ENCODE assay signal across 18 cellular contexts in the genomic region with DNA sequence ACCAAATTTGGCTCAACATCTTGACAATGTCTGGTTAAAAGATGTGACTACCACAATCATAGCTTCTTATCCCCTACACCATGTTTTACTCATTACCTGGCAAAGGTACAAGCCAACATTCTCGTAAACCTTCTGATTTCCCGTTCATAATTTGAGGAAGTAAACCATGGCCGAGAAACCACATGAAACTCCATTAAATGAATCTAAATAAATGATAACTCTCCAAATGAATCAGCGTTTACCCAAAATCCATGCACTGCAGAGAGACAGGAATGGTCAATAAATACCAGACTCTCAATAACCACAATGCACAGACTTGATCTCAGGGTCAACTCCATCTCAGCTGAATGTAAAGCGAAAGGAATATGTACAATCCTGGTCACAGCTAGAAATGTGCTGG.
DNase-seq lines count a peak whose midpoint lies in the region; ATAC-seq and TF ChIP-seq lines count a peak whose summit lies in the region.
"Had no signal": no experiment of that assay in that cellular context is flagged by ENCODE, and none has a peak within 500 bp of the region (broad histone marks: within the 10 kb centered on the region; RNA-seq: fewer than 3 reads in every experiment).

No MANE protein-coding gene starts in this region.

- peak; percentile 40 for DNase-seq in astrocyte of the spinal cord (ENCODE audit: low read depth, low spot score)
- no peak for DNase-seq in CD8-positive, alpha-beta memory T cell
- no peak for DNase-seq in activated T-cell treated with anti-CD3 and anti-CD28 coated beads, Interleukin-2, amount 50 U/mL, for 48 hours
- no peak for DNase-seq in activated T-cell treated with anti-CD3 and anti-CD28 coated beads for 4 hours
- no peak for DNase-seq in NCI-H2081 (lab: John Stamatoyannopoulos, UW)
- DNase-seq: activated CD4-positive, alpha-beta T cell treated with anti-CD3 and anti-CD28 coated beads, Interleukin-2, amount 50 U/mL, for 4 hours; activated naive CD4-positive, alpha-beta T cell; CD8-positive, alpha-beta T cell; HCEC 1CT; KG1; mucosa of descending colon; NCI-H2171 treated with DMSO at 0.1 percent for 48 hours; stimulated activated naive CD4-positive, alpha-beta T cell; T-helper 1 cell had no signal

- CTCF ChIA-PET in CD8-positive, alpha-beta memory T cell (lab: Charles Lee): no interaction called here

- in situ Hi-C loops in astrocyte of the spinal cord (cut with HindIII; ENCODE audit: low sequenced_read_pairs): no loop called here

- H3K36me3 ChIP-seq in CD8-positive, alpha-beta memory T cell (ENCODE audit: insufficient read depth, low read length): no peaks in the 10 kb centered on the region
- H3K36me3 ChIP-seq: prostate gland had no signal

- no peaks in the 10 kb centered on the region for H3K27me3 ChIP-seq in CD8-positive, alpha-beta memory T cell (ENCODE audit: insufficient read depth, low read length, poor library complexity, severe bottlenecking)

- H3K27me3 Mint-ChIP-seq in CD8-positive, alpha-beta memory T cell: no peaks in the 10 kb centered on the region

- no peak for TF ChIP-seq CTCF in astrocyte of the spinal cord (IDR thresholded peaks at IDR 0.05; ENCODE audit: low read depth, low read length)

- no peaks in the 10 kb centered on the region for H3K36me3 Mint-ChIP-seq in CD8-positive, alpha-beta memory T cell
- H3K36me3 Mint-ChIP-seq: CD8-positive, alpha-beta T cell had no signal

- H3K4me1 ChIP-seq in CD8-positive, alpha-beta memory T cell (ENCODE audit: insufficient read depth, low read length): no peaks in the 10 kb centered on the region
- H3K4me1 ChIP-seq: prostate gland had no signal

- H3K4me1 Mint-ChIP-seq in CD8-positive, alpha-beta memory T cell: no peaks in the 10 kb centered on the region

- peaks cover 2 to 7% (median 3%) of the 10 kb centered on the region in 5 donors for H3K9me3 Mint-ChIP-seq in CD8-positive, alpha-beta memory T cell

- H3K27ac Mint-ChIP-seq in CD8-positive, alpha-beta memory T cell: no peak overlapping the region
- H3K27ac Mint-ChIP-seq: CD8-positive, alpha-beta T cell had no signal

- H3K27ac ChIP-seq in CD8-positive, alpha-beta memory T cell (ENCODE audit: low read depth, low read length): no peak overlapping the region
- H3K27ac ChIP-seq: prostate gland had no signal

- no peak overlapping the region for H3K4me3 ChIP-seq in astrocyte of the spinal cord (ENCODE audit: low read depth, low read length)
- H3K4me3 ChIP-seq in CD8-positive, alpha-beta memory T cell (ENCODE audit: low read length): no peak overlapping the region
- H3K4me3 ChIP-seq: mucosa of descending colon, prostate gland had no signal

- no peaks in the 10 kb centered on the region for H3K9me3 ChIP-seq in CD8-positive, alpha-beta memory T cell (ENCODE audit: low read length)
- H3K9me3 ChIP-seq: mucosa of descending colon, prostate gland had no signal

- POLR2A ChIA-PET in CD8-positive, alpha-beta memory T cell (lab: Charles Lee): no interaction called here

- H3K4me3 Mint-ChIP-seq in CD8-positive, alpha-beta memory T cell: no peak overlapping the region
- H3K4me3 Mint-ChIP-seq: CD8-positive, alpha-beta T cell had no signal

- ATAC-seq in GM18868 (IDR thresholded peaks at IDR 0.05; ENCODE audit: unreplicated experiment) (peak; percentile 82), GM21723 (IDR thresholded peaks at IDR 0.05; ENCODE audit: unreplicated experiment) (peak; percentile 51), HG03135 (IDR thresholded peaks at IDR 0.05; ENCODE audit: unreplicated experiment) (peak; percentile 62)
- ATAC-seq: CD8-positive, alpha-beta T cell; mucosa of descending colon had no signal
